In the genomic region with DNA sequence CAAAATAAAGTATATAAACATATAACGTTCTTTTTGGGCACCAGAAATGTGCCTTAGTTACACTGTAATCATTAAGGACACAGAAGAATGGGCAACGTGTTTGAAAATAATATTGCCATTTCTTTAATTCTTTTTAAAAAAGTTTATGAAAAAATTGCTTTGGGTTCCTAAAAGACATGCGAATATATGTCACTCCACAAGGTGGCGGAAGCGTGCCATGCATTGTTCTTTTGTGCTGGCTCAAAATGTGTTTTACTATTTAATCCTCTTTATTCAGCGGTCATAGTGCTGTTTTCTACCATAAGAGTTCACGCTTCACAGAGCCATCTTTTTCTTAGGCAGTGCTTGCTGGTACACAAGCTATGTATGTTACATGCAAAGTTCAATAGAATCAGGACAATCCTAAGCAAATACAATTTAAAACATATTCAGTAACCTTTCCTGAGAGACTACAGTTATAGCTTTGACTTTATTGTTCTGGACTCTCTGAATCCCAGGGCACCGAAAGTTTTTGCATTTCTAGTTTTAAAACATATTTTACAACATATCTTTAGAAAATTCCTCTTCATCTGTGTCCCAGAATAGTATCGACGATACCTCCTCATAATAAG, we compare ENCODE assay signal across 8 cellular contexts.
A peak's percentile ranks its signal among the peaks of the same experiment; 100 is the strongest.
DNase-seq lines count a peak whose midpoint lies in the region; ATAC-seq and TF ChIP-seq lines count a peak whose summit lies in the region.

No MANE protein-coding gene starts in this region.

- H3K4me3 ChIP-seq in CD4-positive, CD25-positive, alpha-beta regulatory T cell (ENCODE audit: low read depth, low read length), result peak overlapping the region; percentile 12
- H3K4me3 ChIP-seq in NT2/D1 (ENCODE audit: insufficient read length, low read depth), result no peak overlapping the region
- H3K4me3 ChIP-seq in fibroblast of mammary gland (ENCODE audit: control insufficient read depth, low read depth, low read length), result no peak overlapping the region
- no peak overlapping the region for H3K4me3 ChIP-seq in thoracic aorta

- no peak overlapping the region for H3K9ac ChIP-seq in NT2/D1 (ENCODE audit: insufficient read length, low read depth)

- peak overlapping the region in 2 of 4 donors; percentile 41 to 47 for H3K4me3 Mint-ChIP-seq in CD4-positive, CD25-positive, alpha-beta regulatory T cell

- DNase-seq in CD4-positive, CD25-positive, alpha-beta regulatory T cell, result peak; percentile 43 to 78 (median 68)
- DNase-seq in NT2/D1 (ENCODE audit: low read depth, low spot score) (peak; percentile 22), activated T-cell treated with anti-CD3 and anti-CD28 coated beads for 4 hours (peak; percentile 27), fibroblast of mammary gland (ENCODE audit: low read depth) (peak; percentile 73), nucleus accumbens (lab: John Stamatoyannopoulos, UW) (peak in 37 of 56 donors; percentile 0 to 80 (median 22)), thoracic aorta (ENCODE audit: low spot score) (no peak)

- peak in 1 of 2 donors; percentile 58 for ATAC-seq in CD4-positive, CD25-positive, alpha-beta regulatory T cell (ENCODE audit: low read depth in 2 of 2)
- peak; percentile 52 for ATAC-seq in GM19328 (IDR thresholded peaks at IDR 0.05; ENCODE audit: unreplicated experiment)
- peak; percentile 54 for ATAC-seq in HG03558 (IDR thresholded peaks at IDR 0.05; ENCODE audit: extremely low read depth, unreplicated experiment)
- no peak for ATAC-seq in thoracic aorta (ENCODE audit: insufficient number of reproducible peaks, low FRiP score, low read depth)

- no peaks in the 10 kb centered on the region for H3K27me3 Mint-ChIP-seq in CD4-positive, CD25-positive, alpha-beta regulatory T cell

- H3K4me1 ChIP-seq in CD4-positive, CD25-positive, alpha-beta regulatory T cell (ENCODE audit: control insufficient read depth, insufficient read depth, low read length, poor library complexity, severe bottlenecking), result peaks cover 5% of the 10 kb centered on the region
- no peaks in the 10 kb centered on the region for H3K4me1 ChIP-seq in NT2/D1 (ENCODE audit: insufficient read depth, insufficient read length)
- H3K4me1 ChIP-seq in thoracic aorta (ENCODE audit: control insufficient read depth in 1 of 2, low read depth in 2 of 2), result no peaks in the 10 kb centered on the region

- H3K27ac ChIP-seq in CD4-positive, CD25-positive, alpha-beta regulatory T cell (ENCODE audit: insufficient read depth, low read length, poor library complexity, severe bottlenecking), result no peak overlapping the region
- H3K27ac ChIP-seq in thoracic aorta, result no peak overlapping the region

- peaks cover 0 to 2% (median 0%) of the 10 kb centered on the region in 7 donors for H3K9me3 Mint-ChIP-seq in CD4-positive, CD25-positive, alpha-beta regulatory T cell

- no peaks in the 10 kb centered on the region for H3K27me3 ChIP-seq in CD4-positive, CD25-positive, alpha-beta regulatory T cell (ENCODE audit: control insufficient read depth, insufficient read depth, low read length)
- H3K27me3 ChIP-seq in NT2/D1 (ENCODE audit: insufficient read depth, insufficient read length) (no peaks in the 10 kb centered on the region), thoracic aorta (replicated peaks; ENCODE audit: insufficient read depth) (no peaks in the 10 kb centered on the region)

- peak; percentile 90 for TF ChIP-seq CTCF in fibroblast of mammary gland (conservative IDR thresholded peaks at IDR 0.05; ENCODE audit: control insufficient read depth, insufficient read depth, low read depth, low read length)
- peak; percentile 82 for TF ChIP-seq CTCF in thoracic aorta (IDR thresholded peaks at IDR 0.05)

- H3K4me1 Mint-ChIP-seq in CD4-positive, CD25-positive, alpha-beta regulatory T cell, result peaks cover 4 to 5% (median 5%) of the 10 kb centered on the region in 4 donors

- no peaks in the 10 kb centered on the region for H3K9me3 ChIP-seq in CD4-positive, CD25-positive, alpha-beta regulatory T cell (ENCODE audit: control insufficient read depth in 2 of 2, low read length in 2 of 2)
- no peaks in the 10 kb centered on the region for H3K9me3 ChIP-seq in NT2/D1 (ENCODE audit: insufficient read depth, low read length)
- no peaks in the 10 kb centered on the region for H3K9me3 ChIP-seq in thoracic aorta

- H3K36me3 Mint-ChIP-seq in CD4-positive, CD25-positive, alpha-beta regulatory T cell, result no peaks in the 10 kb centered on the region

- H3K36me3 ChIP-seq in CD4-positive, CD25-positive, alpha-beta regulatory T cell (ENCODE audit: control insufficient read depth, insufficient read depth, low read length), result no peaks in the 10 kb centered on the region
- H3K36me3 ChIP-seq in NT2/D1 (ENCODE audit: insufficient read depth, insufficient read length, low read length) (no peaks in the 10 kb centered on the region), thoracic aorta (no peaks in the 10 kb centered on the region)

- H3K27ac Mint-ChIP-seq in CD4-positive, CD25-positive, alpha-beta regulatory T cell, result peak overlapping the region in 1 of 3 donors; percentile 55
